11 cellular contexts compared by ENCODE assay signal in genomic region chr6:35668096-35668495, GRCh38. TPM values are rescaled to one million over a fixed set of nuclear protein-coding genes. Genes with fewer than 3 reads are reported as not detected.
DNase-seq lines count a peak whose midpoint lies in the region; ATAC-seq and TF ChIP-seq lines count a peak whose summit lies in the region.
"Had no signal": no experiment of that assay in that cellular context is flagged by ENCODE, and none has a peak within 500 bp of the region (broad histone marks: within the 10 kb centered on the region; RNA-seq: fewer than 3 reads in every experiment).

No MANE protein-coding gene starts in this region.

- H2BK15ac ChIP-seq in IMR-90 (ENCODE audit: low read depth, low read length): peak overlapping the region; percentile 99

- no TSS peak for BruUV-seq in IMR-90 (replicated peaks; lab: Mats Ljungman, UMichigan)

- peaks cover 7 to 34% of the 10 kb centered on the region in 2 experiments for H3K79me1 ChIP-seq in IMR-90 (ENCODE audit: low read depth in 1 of 2, low read length in 2 of 2)

- in situ Hi-C loops in IMR-90 (cut with MboI; ENCODE audit: low sequenced_read_pairs): no loop called here
- in situ Hi-C loops in brain microvascular endothelial cell (cut with HindIII; ENCODE audit: low pct_ligation_motif_present, low sequenced_read_pairs): no loop called here

- peak overlapping the region; percentile 100 for H3K14ac ChIP-seq in IMR-90 (replicated peaks; ENCODE audit: low read depth, low read length)

- ATAC-seq in IMR-90 (ENCODE audit: low read depth) (no peak), GM19324 (IDR thresholded peaks at IDR 0.05; ENCODE audit: low FRiP score, unreplicated experiment) (no peak), HG03378 (IDR thresholded peaks at IDR 0.05; ENCODE audit: unreplicated experiment) (no peak)
- ATAC-seq in natural killer cell treated with Interleukin-12 subunit alpha and Interleukin-12 subunit beta and Interleukin-15 and Interleukin-18, amount 100 ng/mL, for 72 hours: no peak

- no peak for DNase-seq in CD14-positive monocyte (ENCODE audit: low spot score)
- DNase-seq in IMR-90: no peak
- no peak for DNase-seq in brain microvascular endothelial cell
- no peak for DNase-seq in natural killer cell treated with Interleukin-12 subunit alpha and Interleukin-12 subunit beta and Interleukin-15 and Interleukin-18, amount 100 ng/mL, for 72 hours (ENCODE audit: low spot score)
- DNase-seq in dorsolateral prefrontal cortex: no peak
- no peak for DNase-seq in endothelial cell (ENCODE audit: low spot score)
- DNase-seq: activated CD8-positive, alpha-beta memory T cell treated with anti-CD3 and anti-CD28 coated beads, Interleukin-2, amount 50 U/mL, for 48 hours; NCI-H1105; NCI-H748 treated with DMSO at 0.1 percent for 48 hours had no signal

- no peak for TF ChIP-seq RAD21 in IMR-90 (IDR thresholded peaks at IDR 0.05; ENCODE audit: low read length)

- peak overlapping the region; percentile 75 for H3K9ac ChIP-seq in IMR-90 (ENCODE audit: low read depth, low read length)

- H2AK9ac ChIP-seq in IMR-90 (replicated peaks; ENCODE audit: low read depth, low read length, poor library complexity): peak overlapping the region; percentile 98

- dilution Hi-C loops in IMR-90 (cut with HindIII; ENCODE audit: low sequenced_read_pairs, unreplicated experiment): no loop called here

- H3K56ac ChIP-seq in IMR-90 (ENCODE audit: extremely low read depth, insufficient read depth, low read length): peak overlapping the region; percentile 64; the same call in 1 of the 2 replicates

- TF ChIP-seq POLR2A in IMR-90 (IDR thresholded peaks at IDR 0.05; ENCODE audit: low read depth, low read length): no peak

- no peaks in the 10 kb centered on the region for H4K20me1 ChIP-seq in IMR-90 (ENCODE audit: insufficient read depth, low read length)

- H2BK120ac ChIP-seq in IMR-90 (ENCODE audit: low read depth, low read length): peak overlapping the region; percentile 98

- CTCF ChIA-PET in IMR-90 (lab: Yijun Ruan, JAX): interaction anchor here (0.6 kb wide), 1 partner anchor 45 kb away, joined by 3 read pairs; no protein-coding TSS in a partner anchor

- H3K4me2 ChIP-seq in IMR-90 (ENCODE audit: low read depth, low read length): peak overlapping the region; percentile 74

- peaks cover 14% of the 10 kb centered on the region for H3K4me1 ChIP-seq in IMR-90 (ENCODE audit: control insufficient read depth, insufficient read depth, low read length)

- peak overlapping the region; percentile 70 to 98; a peak in 3 of 4 replicates for H4K8ac ChIP-seq in IMR-90 (ENCODE audit: low read depth in 2 of 2, low read length in 2 of 2)

- H4K91ac ChIP-seq in IMR-90 (ENCODE audit: insufficient read depth, low read depth, low read length): peak overlapping the region; percentile 97

- peak overlapping the region; percentile 94 for H2BK20ac ChIP-seq in IMR-90 (ENCODE audit: low read depth, low read length)

- H4K5ac ChIP-seq in IMR-90 (ENCODE audit: low read depth, low read length): peak overlapping the region; percentile 100

- TF ChIP-seq CTCF in CD14-positive monocyte (IDR thresholded peaks at IDR 0.05) (no peak), IMR-90 (conservative IDR thresholded peaks at IDR 0.05; ENCODE audit: low read depth, low read length) (no peak), brain microvascular endothelial cell (IDR thresholded peaks at IDR 0.05; ENCODE audit: low read depth, low read length, missing control alignments) (no peak), dorsolateral prefrontal cortex (IDR thresholded peaks at IDR 0.05 in 54 of 56, conservative IDR thresholded peaks at IDR 0.05 in 2 of 56; ENCODE audit: low read depth in 1 of 56, partially characterized antibody in 56 of 56) (no peak), endothelial cell (IDR thresholded peaks at IDR 0.05; ENCODE audit: unreplicated experiment) (no peak)

- peak overlapping the region; percentile 97 for H2AK5ac ChIP-seq in IMR-90 (ENCODE audit: low read depth, low read length)

- peak overlapping the region; percentile 100 for H3K23ac ChIP-seq in IMR-90 (ENCODE audit: low read depth, low read length)

- H3K36me3 ChIP-seq in IMR-90 (ENCODE audit: control insufficient read depth, insufficient read depth, low read length) (no peaks in the 10 kb centered on the region), brain microvascular endothelial cell (replicated peaks) (no peaks in the 10 kb centered on the region)

- intact Hi-C loops in CD14-positive monocyte (cut with micrococcal nuclease): no loop called here
- intact Hi-C loops in IMR-90 (cut with micrococcal nuclease): loop anchor here (5.0 kb wide), 1 partner anchor 66 kb away; no protein-coding TSS in a partner anchor
- intact Hi-C loops in dorsolateral prefrontal cortex (cut with DNase I): no loop called here

- POLR2A ChIA-PET in IMR-90 (lab: Charles Lee; ENCODE audit: unreplicated experiment): no interaction called here

- no peak overlapping the region for H3K4me3 ChIP-seq in IMR-90 (ENCODE audit: insufficient read depth, low read depth, low read length)
- no peak overlapping the region for H3K4me3 ChIP-seq in brain microvascular endothelial cell (ENCODE audit: low read depth, low read length)
- H3K4me3 ChIP-seq in dorsolateral prefrontal cortex: no peak overlapping the region

- H3K9me3 ChIP-seq in IMR-90 (ENCODE audit: control insufficient read depth, insufficient read depth, low read length): no peaks in the 10 kb centered on the region

- H2BK5ac ChIP-seq in IMR-90 (ENCODE audit: low read depth, low read length, poor library complexity, severe bottlenecking): peak overlapping the region; percentile 96

- H3K27ac ChIP-seq in IMR-90 (ENCODE audit: insufficient read depth, low read length) (peak overlapping the region; percentile 92), brain microvascular endothelial cell (peak overlapping the region; percentile 79), dorsolateral prefrontal cortex (no peak overlapping the region)

- H3K4me1 Mint-ChIP-seq in CD14-positive monocyte (peaks cover 27% of the 10 kb centered on the region), endothelial cell (ENCODE audit: unreplicated experiment) (peaks cover 5% of the 10 kb centered on the region)
- H3K4me1 Mint-ChIP-seq in natural killer cell treated with Interleukin-12 subunit alpha and Interleukin-12 subunit beta and Interleukin-15 and Interleukin-18, amount 100 ng/mL, for 72 hours (ENCODE audit: low read depth in 2 of 2): peaks cover 16 to 20% of the 10 kb centered on the region in 2 donors

- H3K4me3 Mint-ChIP-seq in CD14-positive monocyte: peak overlapping the region in 1 of 2 donors; percentile 23
- peak overlapping the region; percentile 62 for H3K4me3 Mint-ChIP-seq in natural killer cell treated with Interleukin-12 subunit alpha and Interleukin-12 subunit beta and Interleukin-15 and Interleukin-18, amount 100 ng/mL, for 72 hours
- H3K4me3 Mint-ChIP-seq in endothelial cell (ENCODE audit: unreplicated experiment): no peak overlapping the region

- H2AFZ ChIP-seq in IMR-90 (replicated peaks; ENCODE audit: low read length, poor library complexity): peak overlapping the region; percentile 96

- H3K18ac ChIP-seq in IMR-90 (ENCODE audit: low read depth, low read length): peak overlapping the region; percentile 94

- peak overlapping the region; percentile 73 to 90 (median 79) for H3K27ac Mint-ChIP-seq in CD14-positive monocyte
- peak overlapping the region; percentile 25 to 94 for H3K27ac Mint-ChIP-seq in natural killer cell treated with Interleukin-12 subunit alpha and Interleukin-12 subunit beta and Interleukin-15 and Interleukin-18, amount 100 ng/mL, for 72 hours
- H3K27ac Mint-ChIP-seq in endothelial cell (ENCODE audit: unreplicated experiment): no peak overlapping the region

- H3K9me3 Mint-ChIP-seq in CD14-positive monocyte: no peaks in the 10 kb centered on the region
- H3K9me3 Mint-ChIP-seq in natural killer cell treated with Interleukin-12 subunit alpha and Interleukin-12 subunit beta and Interleukin-15 and Interleukin-18, amount 100 ng/mL, for 72 hours: no peaks in the 10 kb centered on the region
- no peaks in the 10 kb centered on the region for H3K9me3 Mint-ChIP-seq in endothelial cell (ENCODE audit: unreplicated experiment)

- WGBS in IMR-90 (ENCODE audit: extremely low coverage in 2 of 2, insufficient read length in 1 of 2), 2 experiments: no CpG with 5 or more reads among the region's 2 CpGs

- H3K27me3 Mint-ChIP-seq in CD14-positive monocyte (ENCODE audit: low read depth in 3 of 3) (peaks cover 0 to 1% (median 0%) of the 10 kb centered on the region in 3 donors), endothelial cell (ENCODE audit: unreplicated experiment) (no peaks in the 10 kb centered on the region)
- H3K27me3 Mint-ChIP-seq in natural killer cell treated with Interleukin-12 subunit alpha and Interleukin-12 subunit beta and Interleukin-15 and Interleukin-18, amount 100 ng/mL, for 72 hours: no peaks in the 10 kb centered on the region

- peaks cover 4% of the 10 kb centered on the region for H3K9me1 ChIP-seq in IMR-90 (ENCODE audit: insufficient read depth, low read length)

- H3K27me3 ChIP-seq in IMR-90 (ENCODE audit: control insufficient read depth, insufficient read depth, low read length): no peaks in the 10 kb centered on the region
- no peaks in the 10 kb centered on the region for H3K27me3 ChIP-seq in brain microvascular endothelial cell (replicated peaks)
- no peaks in the 10 kb centered on the region for H3K27me3 ChIP-seq in dorsolateral prefrontal cortex

- H3K36me3 Mint-ChIP-seq in CD14-positive monocyte (peaks cover 0 to 6% of the 10 kb centered on the region in 2 donors), endothelial cell (ENCODE audit: low read depth, unreplicated experiment) (no peaks in the 10 kb centered on the region)
- no peaks in the 10 kb centered on the region for H3K36me3 Mint-ChIP-seq in natural killer cell treated with Interleukin-12 subunit alpha and Interleukin-12 subunit beta and Interleukin-15 and Interleukin-18, amount 100 ng/mL, for 72 hours

- peak overlapping the region; percentile 98 for H3K4ac ChIP-seq in IMR-90 (ENCODE audit: low read depth, low read length)

TF ChIP-seq in IMR-90, 13 proteins besides CTCF, POLR2A, EP300 and RAD21 (continues in another document):
- TF ChIP-seq MAZ (IDR thresholded peaks at IDR 0.05; ENCODE audit: borderline replicate concordance, low read depth, low read length) (no peak), BHLHE40 (IDR thresholded peaks at IDR 0.05; ENCODE audit: low read depth, low read length) (no peak)

RNA-seq across cellular contexts. Expression of gene FKBP5, which starts 20.6 kb away (rescaled TPM):
- polyA plus RNA-seq in CD14-positive monocyte (10 to 100 TPM; 56.9 to 58.5 TPM), IMR-90 (2012; rRNA removed) (5.6 and 6.8 TPM in 2 replicates)
- total RNA-seq in IMR-90 (2012; rRNA removed) (7.0 and 10.0 TPM in 2 replicates), dorsolateral prefrontal cortex (100 to 1,000 TPM in 9 of 120 experiments, 10 to 100 TPM in 111; 12.0 to 124 (median 62.9) TPM), endothelial cell (ENCODE audit: unreplicated experiment) (7.2 TPM)
- polyA plus RNA-seq in IMR-90 (2012; cell fraction: cytosol; rRNA removed): 1.2 and 2.7 TPM in 2 replicates
- polyA plus RNA-seq in IMR-90 (2012; cell fraction: nucleus; rRNA removed; ENCODE audit: low replicate concordance): 0.62 and 3.4 TPM in 2 replicates
- 10 to 100 TPM; 14.1 to 32.5 TPM for total RNA-seq in natural killer cell treated with Interleukin-12 subunit alpha and Interleukin-12 subunit beta and Interleukin-15 and Interleukin-18, amount 100 ng/mL, for 72 hours

Comparison
In these comparisons a context has a peak if more than half of its experiments do, and no peak if none do; other contexts are left out.
1. H3K27ac ChIP-seq: peak in IMR-90 (single experiment) and brain microvascular endothelial cell (single experiment); none in dorsolateral prefrontal cortex (0 of 59).